8 cellular contexts compared by ENCODE assay signal in genomic region chr10:28733647-28734046, GRCh38.
"Had no signal": no experiment of that assay in that cellular context is flagged by ENCODE, and none has a peak within 500 bp of the region (broad histone marks: within the 10 kb centered on the region; RNA-seq: fewer than 3 reads in every experiment).

No MANE protein-coding gene starts in this region.

- H3K9ac ChIP-seq: GM23248 had no signal

- DNase-seq: GM23248, GOT3, H7, KG1 had no signal

- FAIRE-seq: HTR-8/SVneo, K562 had no signal

- ATAC-seq: HCT116, K562 had no signal

- H3K36me3 ChIP-seq: HAP-1 had no signal

- H2AFZ ChIP-seq: GM23248 had no signal

- H3K4me3 ChIP-seq: GM23248, HAP-1, K562 had no signal

- H3K27ac ChIP-seq: GM23248 had no signal
